ENCODE assay signal across 1 cellular context in genomic region chr2:218276986-218277755, GRCh38.
TF ChIP-seq lines count a peak whose summit lies in the region.

No MANE protein-coding gene starts in this region.

TF ChIP-seq in HepG2, 621 proteins besides CTCF, POLR2A, EP300 and RAD21:
- TF ChIP-seq, protein P1, sequence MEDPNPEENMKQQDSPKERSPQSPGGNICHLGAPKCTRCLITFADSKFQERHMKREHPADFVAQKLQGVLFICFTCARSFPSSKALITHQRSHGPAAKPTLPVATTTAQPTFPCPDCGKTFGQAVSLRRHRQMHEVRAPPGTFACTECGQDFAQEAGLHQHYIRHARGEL (CRISPR knock-in tag; IDR thresholded peaks at IDR 0.05): no peak
